Comparison of ENCODE assay signal across 9 cellular contexts in genomic region chr15:90097475-90097874, GRCh38. TPM values are rescaled to one million over a fixed set of nuclear protein-coding genes. Genes with fewer than 3 reads are reported as not detected.
DNase-seq lines count a peak whose midpoint lies in the region; ATAC-seq, FAIRE-seq and TF ChIP-seq lines count a peak whose summit lies in the region.
"Had no signal": no experiment of that assay in that cellular context is flagged by ENCODE, and none has a peak within 500 bp of the region (broad histone marks: within the 10 kb centered on the region; RNA-seq: fewer than 3 reads in every experiment).

No MANE protein-coding gene starts in this region.

- ATAC-seq in HepG2, result no peak
- peak; percentile 39 for ATAC-seq in HG03469 (IDR thresholded peaks at IDR 0.05; ENCODE audit: unreplicated experiment)
- ATAC-seq in mucosa of descending colon, result peak; percentile 23

- no peak for TF ChIP-seq CTCF in liver (IDR thresholded peaks at IDR 0.05; ENCODE audit: low read depth, low read length, missing input control)
- TF ChIP-seq CTCF in HepG2 (CRISPR knock-in tag; IDR thresholded peaks at IDR 0.05), result no peak
- no peak for TF ChIP-seq CTCF in mucosa of descending colon (IDR thresholded peaks at IDR 0.05)
- TF ChIP-seq CTCF in uterus (IDR thresholded peaks at IDR 0.05), result no peak

- H3K4me3 ChIP-seq in liver (ENCODE audit: low read depth in 1 of 3, low read length in 3 of 3) (no peak overlapping the region), HepG2 (replicated peaks in 1 of 3; ENCODE audit: insufficient read depth in 1 of 3, low read depth in 2 of 3, low read length in 3 of 3) (no peak overlapping the region), mucosa of descending colon (no peak overlapping the region), uterus (no peak overlapping the region)

- H3K27me3 ChIP-seq in liver (ENCODE audit: control insufficient read depth in 4 of 4, insufficient read depth in 4 of 4, low read length in 3 of 4) (no peaks in the 10 kb centered on the region), HepG2 (ENCODE audit: control insufficient read depth in 1 of 2, insufficient read depth in 2 of 2, low read length in 2 of 2) (no peaks in the 10 kb centered on the region), uterus (no peaks in the 10 kb centered on the region)

- in situ Hi-C loops in HepG2 (cut with HindIII; ENCODE audit: extremely low pct_ligation_motif_present, low pct_unique_long_range_greater_than_20kb), result loop anchor here (25.0 kb wide), 1 partner anchor 360 kb away; no protein-coding TSS in a partner anchor

- WGBS in liver, result 15% methylated on average over 4 of the region's 4 CpGs
- WGBS in HepG2 (ENCODE audit: low lambda C conversion rate), result 80% methylated on average over 4 of the region's 4 CpGs

- H3K9ac ChIP-seq in liver (ENCODE audit: low read depth in 1 of 2, low read length in 2 of 2) (no peak overlapping the region), HepG2 (ENCODE audit: insufficient read depth, low read depth, low read length) (no peak overlapping the region)

- TF ChIP-seq EP300 in HepG2 (IDR thresholded peaks at IDR 0.05; ENCODE audit: low read depth in 2 of 2, low read length in 2 of 2), result no peak
- no peak for TF ChIP-seq EP300 in HepG2 (CRISPR knock-in tag; IDR thresholded peaks at IDR 0.05; ENCODE audit: borderline replicate concordance)

- H3K9me3 ChIP-seq in liver (ENCODE audit: control insufficient read depth in 4 of 4, low read length in 3 of 4) (no peaks in the 10 kb centered on the region), HepG2 (ENCODE audit: low read length) (no peaks in the 10 kb centered on the region), mucosa of descending colon (no peaks in the 10 kb centered on the region), uterus (no peaks in the 10 kb centered on the region)

- TF ChIP-seq RAD21 in liver (IDR thresholded peaks at IDR 0.05) (no peak), HepG2 (CRISPR knock-in tag; IDR thresholded peaks at IDR 0.05) (no peak)

- peaks cover 18% of the 10 kb centered on the region for H4K20me1 ChIP-seq in HepG2 (ENCODE audit: insufficient read depth, low read length)

- FAIRE-seq in HepG2 (lab: Jason Lieb, UNC), result no peak
- FAIRE-seq: bronchial epithelial cell had no signal

- no peak overlapping the region for H3K4me2 ChIP-seq in HepG2 (ENCODE audit: low read depth, low read length)

- POLR2A ChIA-PET in HepG2 (lab: Yijun Ruan, JAX), result no interaction called here

- CTCF ChIA-PET in HepG2 (lab: Yijun Ruan, JAX; ENCODE audit: low intra/inter-chr PET ratio, low total read pairs), result no interaction called here

- H3K4me1 ChIP-seq in liver (ENCODE audit: control insufficient read depth in 4 of 4, insufficient read depth in 4 of 4, low read length in 3 of 4) (peaks cover 21 to 55% (median 33%) of the 10 kb centered on the region in 4 donors), HepG2 (ENCODE audit: insufficient read depth, low read length) (peaks cover 68% of the 10 kb centered on the region), mucosa of descending colon (ENCODE audit: low read depth) (peaks cover 28% of the 10 kb centered on the region), uterus (peaks cover 0 to 17% of the 10 kb centered on the region in 2 donors)

- intact Hi-C loops in HepG2 (cut with micrococcal nuclease; ENCODE audit: unreplicated experiment), result no loop called here
- intact Hi-C loops in mucosa of descending colon (cut with DNase I, micrococcal nuclease), result no loop called here
- intact Hi-C loops in uterus (cut with DNase I; ENCODE audit: low total_unique reads), result no loop called here

- peak overlapping the region; percentile 83 to 88 for H3K27ac ChIP-seq in liver (ENCODE audit: low read depth in 1 of 2, low read length in 2 of 2)
- H3K27ac ChIP-seq in HepG2 (ENCODE audit: extremely low read length, insufficient read depth, low read length), result no peak overlapping the region
- peak overlapping the region; percentile 54 to 91 for H3K27ac ChIP-seq in uterus

- H3K79me2 ChIP-seq in HepG2 (ENCODE audit: insufficient read depth, low read length), result peaks cover 9% of the 10 kb centered on the region

- BruUV-seq in HepG2 (replicated peaks; lab: Mats Ljungman, UMichigan), result no TSS peak

- no peaks in the 10 kb centered on the region for H3K36me3 ChIP-seq in liver (ENCODE audit: control insufficient read depth in 4 of 4, insufficient read depth in 3 of 4, low read depth in 1 of 4, low read length in 3 of 4)
- no peaks in the 10 kb centered on the region for H3K36me3 ChIP-seq in HepG2 (replicated peaks in 1 of 2; ENCODE audit: control insufficient read depth in 1 of 2, insufficient read depth in 2 of 2, low read length in 2 of 2)
- no peaks in the 10 kb centered on the region for H3K36me3 ChIP-seq in mucosa of descending colon (ENCODE audit: low read depth)
- H3K36me3 ChIP-seq in uterus, result no peaks in the 10 kb centered on the region

- no peak overlapping the region for H2AFZ ChIP-seq in HepG2 (ENCODE audit: low read length)

- TF ChIP-seq POLR2A in HepG2 (IDR thresholded peaks at IDR 0.05; ENCODE audit: insufficient read depth in 1 of 2, low read depth in 2 of 2, low read length in 2 of 2) (no peak), uterus (IDR thresholded peaks at IDR 0.05) (no peak)

- no peak for DNase-seq in HepG2 (ENCODE audit: low spot score)
- DNase-seq in activated T-cell treated with anti-CD3 and anti-CD28 coated beads for 1 hour (ENCODE audit: low read depth), result peak; percentile 34
- peak in 1 of 3 donors; percentile 41 for DNase-seq in mucosa of descending colon
- no peak for DNase-seq in uterus
- no peak for DNase-seq in DMS79 (lab: John Stamatoyannopoulos, UW)
- DNase-seq in NCI-H82 (lab: John Stamatoyannopoulos, UW), result no peak

TF ChIP-seq in liver, 16 proteins besides CTCF, POLR2A, EP300 and RAD21 (continues in another document):
- TF ChIP-seq JUND (IDR thresholded peaks at IDR 0.05) (no peak), EGR1 (IDR thresholded peaks at IDR 0.05; ENCODE audit: low read depth in 2 of 2) (no peak), YY1 (IDR thresholded peaks at IDR 0.05) (peak; percentile 12), FOXA1 (IDR thresholded peaks at IDR 0.05) (no peak)

TF ChIP-seq in HepG2, 621 proteins besides CTCF, POLR2A, EP300 and RAD21:
- TF ChIP-seq SRY (CRISPR knock-in tag; IDR thresholded peaks at IDR 0.05), result no peak
- TF ChIP-seq FOXM1 (CRISPR knock-in tag; IDR thresholded peaks at IDR 0.05), result no peak

RNA-seq across cellular contexts. Expression of gene IDH2, which starts 4.8 kb away (rescaled TPM):
- 100 to 1,000 TPM; 149 to 318 TPM for total RNA-seq in liver
- 100 to 1,000 TPM; 278 to 339 TPM for polyA plus RNA-seq in liver
- total RNA-seq in HepG2 (2016; rRNA removed; fragmentation: Illumina TruSeq; extraction: Trizol), result 120 and 121 TPM in 2 replicates
- total RNA-seq in HepG2 (2016; cell fraction: cytosol; rRNA removed; fragmentation: Illumina TruSeq; extraction: Trizol; ENCODE audit: low read depth), result 37.5 and 39.4 TPM in 2 replicates
- total RNA-seq in HepG2 (2016; cell fraction: insoluble cytoplasmic fraction; rRNA removed; fragmentation: Illumina TruSeq; extraction: Trizol), result 108 and 124 TPM in 2 replicates
- 87.3 and 98.2 TPM in 2 replicates for total RNA-seq in HepG2 (2016; cell fraction: membrane; rRNA removed; fragmentation: Illumina TruSeq; extraction: Trizol)
- 50.6 and 54.5 TPM in 2 replicates for total RNA-seq in HepG2 (2016; cell fraction: nucleus; rRNA removed; fragmentation: Illumina TruSeq; extraction: Trizol)
- 132 and 145 TPM in 2 replicates for polyA plus RNA-seq in HepG2 (2011; rRNA removed)
- 85.2 and 137 TPM in 2 replicates for polyA plus RNA-seq in HepG2 (2011; cell fraction: cytosol; rRNA removed)
- 62.9 and 78.0 TPM in 2 replicates for polyA plus RNA-seq in HepG2 (2011; cell fraction: nucleus; rRNA removed)
- 57.4 and 73.4 TPM in 2 replicates for polyA plus RNA-seq in HepG2 (2012)
- 63.2 and 73.9 TPM in 2 replicates for polyA plus RNA-seq in HepG2 (2016; cell fraction: cytosol; fragmentation: Illumina TruSeq; extraction: Trizol; ENCODE audit: low read depth)
- polyA plus RNA-seq in HepG2 (2016; cell fraction: insoluble cytoplasmic fraction; fragmentation: Illumina TruSeq; extraction: Trizol; ENCODE audit: low read depth), result 130 and 145 TPM in 2 replicates
- polyA plus RNA-seq in HepG2 (2016; cell fraction: membrane; fragmentation: Illumina TruSeq; extraction: Trizol; ENCODE audit: low read depth), result 84.9 and 106 TPM in 2 replicates
- 97.9 and 110 TPM in 2 replicates for polyA plus RNA-seq in HepG2 (2016; cell fraction: nucleus; fragmentation: Illumina TruSeq; extraction: Trizol; ENCODE audit: insufficient read depth, low read depth)
- polyA minus RNA-seq in HepG2 (2011; rRNA and poly(A)+ RNA removed; ENCODE audit: low replicate concordance), result 34.4 and 160 TPM in 2 replicates
- polyA minus RNA-seq in HepG2 (2011; cell fraction: cytosol; rRNA and poly(A)+ RNA removed), result 67.1 and 76.1 TPM in 2 replicates
- polyA minus RNA-seq in HepG2 (2011; cell fraction: nucleus; rRNA and poly(A)+ RNA removed), result 14.7 and 18.4 TPM in 2 replicates
- 100 to 1,000 TPM in 2 of 3 donors, 10 to 100 TPM in 1; 84.8 to 262 (median 124) TPM for total RNA-seq in mucosa of descending colon
- total RNA-seq in uterus, result 10 to 100 TPM in 3 of 4 donors, 1 to 10 TPM in 1; 4.1 to 93.8 (median 21.5) TPM
